Comparison of ENCODE assay signal across 8 cellular contexts in the genomic region with DNA sequence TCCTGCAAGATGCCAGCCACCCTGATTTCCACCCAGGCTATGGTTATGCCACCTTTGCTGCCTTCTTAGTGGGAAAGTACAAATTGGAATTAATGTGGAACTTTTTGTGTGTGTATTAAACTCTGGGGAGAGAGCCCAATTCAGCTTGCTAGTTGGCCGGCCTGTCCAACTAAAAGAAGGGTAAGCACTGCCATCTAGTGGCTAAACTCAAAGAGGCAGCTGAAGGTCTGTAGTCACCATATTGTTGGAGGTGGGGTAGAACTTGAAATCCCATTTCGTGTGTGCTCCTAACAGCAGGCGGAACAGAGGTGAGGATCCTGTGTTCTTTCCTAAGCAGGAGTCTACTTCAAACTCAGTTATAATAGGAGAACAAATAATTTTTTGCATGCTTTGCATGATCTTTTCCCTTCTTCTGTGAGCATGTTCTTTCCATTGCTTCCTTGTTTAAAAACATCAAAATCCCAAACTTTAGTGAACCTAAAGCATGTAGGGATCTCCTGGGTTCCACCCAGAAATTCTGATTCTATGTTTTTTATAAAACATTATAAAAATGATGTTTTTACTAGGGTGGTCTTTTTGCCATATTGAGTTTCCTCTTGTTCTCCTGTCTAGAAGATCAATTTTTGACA.
DNase-seq lines count a peak whose midpoint lies in the region; ATAC-seq, FAIRE-seq and TF ChIP-seq lines count a peak whose summit lies in the region.

No MANE protein-coding gene starts in this region.

- H3K4me3 ChIP-seq in NT2/D1 (ENCODE audit: insufficient read length, low read depth) (no peak overlapping the region), endothelial cell of umbilical vein (replicated peaks in 1 of 3; ENCODE audit: insufficient read depth in 1 of 3, low read depth in 1 of 3, low read length in 3 of 3) (no peak overlapping the region)

- peak; percentile 91 for FAIRE-seq in endothelial cell of umbilical vein (lab: Jason Lieb, UNC)

- H3K79me2 ChIP-seq in endothelial cell of umbilical vein (ENCODE audit: control insufficient read depth, insufficient read depth, low read length): no peaks in the 10 kb centered on the region

- intact Hi-C loops in endothelial cell of umbilical vein (cut with micrococcal nuclease): loop anchor here (1.0 to 5.0 kb wide), 9 partner anchors 139 to 913 kb away; partner anchors contain the start of genes SC5D, SORL1 and SORL1-AS1

- H3K36me3 ChIP-seq in NT2/D1 (ENCODE audit: insufficient read depth, insufficient read length, low read length) (peaks cover 48% of the 10 kb centered on the region), endothelial cell of umbilical vein (ENCODE audit: control insufficient read depth in 2 of 2, extremely low read depth in 1 of 2, insufficient read depth in 2 of 2, low read length in 2 of 2) (no peaks in the 10 kb centered on the region)

- no peaks in the 10 kb centered on the region for H3K9me1 ChIP-seq in endothelial cell of umbilical vein (replicated peaks; ENCODE audit: control insufficient read depth, extremely low read depth, insufficient read depth, low read length)

- TF ChIP-seq POLR2A in endothelial cell of umbilical vein (IDR thresholded peaks at IDR 0.05; ENCODE audit: low read depth, low read length): no peak

- BruUV-seq in endothelial cell of umbilical vein (replicated peaks; lab: Mats Ljungman, UMichigan): no TSS peak

- H3K9me3 ChIP-seq in NT2/D1 (ENCODE audit: insufficient read depth, low read length): no peaks in the 10 kb centered on the region
- no peaks in the 10 kb centered on the region for H3K9me3 ChIP-seq in endothelial cell of umbilical vein (replicated peaks; ENCODE audit: control insufficient read depth, insufficient read depth, low read length)

- ATAC-seq in HG02884 (IDR thresholded peaks at IDR 0.05; ENCODE audit: unreplicated experiment): no peak

- dilution Hi-C loops in endothelial cell of umbilical vein (cut with MboI; ENCODE audit: extremely low pct_ligation_motif_present, low sequenced_read_pairs): no loop called here

- H3K27me3 ChIP-seq in NT2/D1 (ENCODE audit: insufficient read depth, insufficient read length): no peaks in the 10 kb centered on the region
- peaks cover 12 to 15% of the 10 kb centered on the region in 2 experiments for H3K27me3 ChIP-seq in endothelial cell of umbilical vein (ENCODE audit: control insufficient read depth in 2 of 2, insufficient read depth in 2 of 2, low read length in 2 of 2)

- H3K4me2 ChIP-seq in endothelial cell of umbilical vein (ENCODE audit: insufficient read depth, low read length): no peak overlapping the region

- peak; percentile 30 for DNase-seq in GDM1 (lab: John Stamatoyannopoulos, UW)
- DNase-seq in HS-5 (ENCODE audit: low read depth): peak; percentile 43
- peak; percentile 77 for DNase-seq in NT2/D1 (ENCODE audit: low read depth, low spot score)
- peak; percentile 39 for DNase-seq in activated CD8-positive, alpha-beta memory T cell treated with anti-CD3 and anti-CD28 coated beads, Interleukin-2, amount 50 U/mL, for 24 hours (ENCODE audit: extremely low read depth)
- DNase-seq in endothelial cell of umbilical vein (ENCODE audit: low read depth, low spot score): peak; percentile 79
- DNase-seq in mucosa of gallbladder (ENCODE audit: low spot score): peak; percentile 82
- DNase-seq in stimulated activated CD8-positive, alpha-beta memory T cell treated with anti-CD3 and anti-CD28 coated beads, Interleukin-7, amount 100 ng/mL, for 48 hours (ENCODE audit: extremely low read depth in 1 of 2, low read depth in 1 of 2): peak; percentile 15 to 33

- H3K4me1 ChIP-seq in NT2/D1 (ENCODE audit: insufficient read depth, insufficient read length) (no peaks in the 10 kb centered on the region), endothelial cell of umbilical vein (ENCODE audit: control insufficient read depth, extremely low read depth, insufficient read depth, low read length) (peaks cover 4% of the 10 kb centered on the region)

- no peaks in the 10 kb centered on the region for H4K20me1 ChIP-seq in endothelial cell of umbilical vein (replicated peaks; ENCODE audit: control insufficient read depth, extremely low read depth, insufficient read depth, low read length)

- POLR2A ChIA-PET in endothelial cell of umbilical vein (lab: Charles Lee): no interaction called here

- no peak overlapping the region for H2AFZ ChIP-seq in endothelial cell of umbilical vein (ENCODE audit: low read depth, low read length)

- H3K9ac ChIP-seq in NT2/D1 (ENCODE audit: insufficient read length, low read depth) (no peak overlapping the region), endothelial cell of umbilical vein (replicated peaks; ENCODE audit: extremely low read depth, insufficient read depth, low read length) (no peak overlapping the region)

- TF ChIP-seq CTCF in endothelial cell of umbilical vein (IDR thresholded peaks at IDR 0.05; ENCODE audit: extremely low read depth in 1 of 2, insufficient read depth in 1 of 2, low read depth in 1 of 2, low read length in 2 of 2): peak; percentile 76

- CTCF ChIA-PET in endothelial cell of umbilical vein (lab: Charles Lee): interaction anchor here (0.6 to 3.0 kb wide), 50 partner anchors 8 to 914 kb away, joined by 3 to 82 read pairs (median 4); partner anchors contain the start of genes SC5D and SORL1

- no peak overlapping the region for H3K27ac ChIP-seq in endothelial cell of umbilical vein (ENCODE audit: insufficient read depth, low read depth, low read length)

TF ChIP-seq in endothelial cell of umbilical vein, 7 proteins besides CTCF, POLR2A, EP300 and RAD21:
- no peak for TF ChIP-seq EZH2 (IDR thresholded peaks at IDR 0.05; ENCODE audit: borderline replicate concordance, low read depth, low read length, severe bottlenecking)
- no peak for TF ChIP-seq MYC (IDR thresholded peaks at IDR 0.05; ENCODE audit: low read depth, low read length)
- TF ChIP-seq FOS (IDR thresholded peaks at IDR 0.05; ENCODE audit: borderline replicate concordance, insufficient read depth, low read length): no peak
- no peak for TF ChIP-seq JUN (IDR thresholded peaks at IDR 0.05; ENCODE audit: borderline replicate concordance, insufficient read depth, insufficient read length, low read depth)
- TF ChIP-seq MAX (IDR thresholded peaks at IDR 0.05; ENCODE audit: insufficient read depth, insufficient read length): no peak
- no peak for TF ChIP-seq POLR2AphosphoS5 (IDR thresholded peaks at IDR 0.05; ENCODE audit: insufficient read depth, low read depth, low read length)
- no peak for TF ChIP-seq GATA2 (IDR thresholded peaks at IDR 0.05; ENCODE audit: insufficient read depth, insufficient read length, low read depth, low read length)

Comparison
In these comparisons a context has a peak if more than half of its experiments do, and no peak if none do; other contexts are left out.
1. DNase-seq: peak in every context shown above with its lines; median percentile 82 in mucosa of gallbladder; 79 in endothelial cell of umbilical vein; 77 in NT2/D1; 43 in HS-5; 39 in activated CD8-positive, alpha-beta memory T cell treated with anti-CD3 and anti-CD28 coated beads, Interleukin-2, amount 50 U/mL, for 24 hours; 30 in GDM1; 24 in stimulated activated CD8-positive, alpha-beta memory T cell treated with anti-CD3 and anti-CD28 coated beads, Interleukin-7, amount 100 ng/mL, for 48 hours.